In genomic region chr18:63154350-63155152, GRCh38 we compare ENCODE assay signal across 10 cellular contexts.
DNase-seq lines count a peak whose midpoint lies in the region; ATAC-seq and TF ChIP-seq lines count a peak whose summit lies in the region.
"Had no signal": no experiment of that assay in that cellular context is flagged by ENCODE, and none has a peak within 500 bp of the region (broad histone marks: within the 10 kb centered on the region; RNA-seq: fewer than 3 reads in every experiment).

No MANE protein-coding gene starts in this region.

- no peaks in the 10 kb centered on the region for H3K9me3 ChIP-seq in CD4-positive, alpha-beta memory T cell (ENCODE audit: control insufficient read depth in 1 of 2, low read length in 2 of 2)

- H3K27ac Mint-ChIP-seq in CD4-positive, alpha-beta memory T cell: peak overlapping the region; percentile 93 to 100 (median 99)
- H3K27ac Mint-ChIP-seq in activated T-helper 2 cell treated with anti-CD3 and anti-CD28 coated beads, Interferon-gamma antibody, Interleukin-2, Interleukin-4, amounts not matched to agents 10 μg/mL and 5 μg/mL and 100 μg/mL, durations not matched to agents 14 hours and 24 hours and 36 hours: peak overlapping the region; percentile 99
- H3K27ac Mint-ChIP-seq in naive thymus-derived CD8-positive, alpha-beta T cell: peak overlapping the region; percentile 94 to 100 (median 98)

- H3K4me1 Mint-ChIP-seq in CD4-positive, alpha-beta memory T cell: peaks cover 76 to 97% (median 87%) of the 10 kb centered on the region in 4 donors
- peaks cover 86% of the 10 kb centered on the region for H3K4me1 Mint-ChIP-seq in activated T-helper 2 cell treated with anti-CD3 and anti-CD28 coated beads, Interferon-gamma antibody, Interleukin-2, Interleukin-4, amounts not matched to agents 10 μg/mL and 5 μg/mL and 100 μg/mL, durations not matched to agents 14 hours and 24 hours and 36 hours (ENCODE audit: low read depth)
- H3K4me1 Mint-ChIP-seq in naive thymus-derived CD8-positive, alpha-beta T cell: peaks cover 56 to 94% (median 89%) of the 10 kb centered on the region in 4 donors

- H3K27me3 ChIP-seq in CD4-positive, alpha-beta memory T cell (ENCODE audit: insufficient read depth, low read length): no peaks in the 10 kb centered on the region
- H3K27me3 ChIP-seq: SJSA1 had no signal

- peaks cover 0 to 2% (median 0%) of the 10 kb centered on the region in 8 donors for H3K9me3 Mint-ChIP-seq in CD4-positive, alpha-beta memory T cell
- H3K9me3 Mint-ChIP-seq in activated T-helper 2 cell treated with anti-CD3 and anti-CD28 coated beads, Interferon-gamma antibody, Interleukin-2, Interleukin-4, amounts not matched to agents 10 μg/mL and 5 μg/mL and 100 μg/mL, durations not matched to agents 14 hours and 24 hours and 36 hours: no peaks in the 10 kb centered on the region
- H3K9me3 Mint-ChIP-seq in naive thymus-derived CD8-positive, alpha-beta T cell: no peaks in the 10 kb centered on the region

- no peak for DNase-seq in CD4-positive, alpha-beta memory T cell
- no peak for DNase-seq in activated T-helper 2 cell treated with anti-CD3 and anti-CD28 coated beads, Interferon-gamma antibody, Interleukin-2, Interleukin-4, amounts not matched to agents 10 μg/mL and 5 μg/mL and 100 μg/mL, durations not matched to agents 14 hours and 24 hours and 36 hours (ENCODE audit: low spot score)
- DNase-seq in naive thymus-derived CD8-positive, alpha-beta T cell: no peak
- DNase-seq in NCI-H1436 (lab: John Stamatoyannopoulos, UW) (no peak), kidney glomerular epithelial cell (lab: John Stamatoyannopoulos, UW) (no peak)
- DNase-seq: GM23248 had no signal

- H3K36me3 Mint-ChIP-seq in CD4-positive, alpha-beta memory T cell: peaks cover 5 to 32% of the 10 kb centered on the region in 2 donors
- H3K36me3 Mint-ChIP-seq in activated T-helper 2 cell treated with anti-CD3 and anti-CD28 coated beads, Interferon-gamma antibody, Interleukin-2, Interleukin-4, amounts not matched to agents 10 μg/mL and 5 μg/mL and 100 μg/mL, durations not matched to agents 14 hours and 24 hours and 36 hours (ENCODE audit: low read depth): peaks cover 44% of the 10 kb centered on the region
- peaks cover 0 to under 1% (median 0%) of the 10 kb centered on the region in 3 donors for H3K36me3 Mint-ChIP-seq in naive thymus-derived CD8-positive, alpha-beta T cell

- POLR2A ChIA-PET in CD4-positive, alpha-beta memory T cell (lab: Charles Lee; ENCODE audit: partially characterized antibody): interaction anchor here (0.8 to 10.0 kb wide), 31 partner anchors 8 to 211 kb away, joined by 3 to 195 read pairs (median 6); partner anchors contain the start of gene BCL2
- POLR2A ChIA-PET in naive thymus-derived CD8-positive, alpha-beta T cell (lab: Charles Lee): interaction anchor here (0.6 to 7.5 kb wide), 16 partner anchors 13 to 268 kb away, joined by 3 to 58 read pairs (median 3); partner anchors contain the start of genes BCL2 and VPS4B

- CTCF ChIA-PET in CD4-positive, alpha-beta memory T cell (lab: Charles Lee; ENCODE audit: partially characterized antibody): interaction anchor here (0.7 to 10.1 kb wide), 42 partner anchors 9 to 285 kb away, joined by 3 to 148 read pairs (median 5); partner anchors contain the start of genes BCL2 and VPS4B

- peak overlapping the region; percentile 83 to 93 (median 90) for H3K4me3 Mint-ChIP-seq in CD4-positive, alpha-beta memory T cell
- H3K4me3 Mint-ChIP-seq in activated T-helper 2 cell treated with anti-CD3 and anti-CD28 coated beads, Interferon-gamma antibody, Interleukin-2, Interleukin-4, amounts not matched to agents 10 μg/mL and 5 μg/mL and 100 μg/mL, durations not matched to agents 14 hours and 24 hours and 36 hours (ENCODE audit: low read depth): peak overlapping the region; percentile 71
- peak overlapping the region; percentile 75 to 94 (median 86) for H3K4me3 Mint-ChIP-seq in naive thymus-derived CD8-positive, alpha-beta T cell

- intact Hi-C loops in CD4-positive, alpha-beta memory T cell (cut with micrococcal nuclease): loop anchor here (1.0 to 10.0 kb wide), 8 partner anchors 16 to 630 kb away; partner anchors contain the start of genes VPS4B and ZCCHC2
- intact Hi-C loops in activated T-helper 2 cell treated with anti-CD3 and anti-CD28 coated beads, Interferon-gamma antibody, Interleukin-2, Interleukin-4, amounts not matched to agents 10 μg/mL and 5 μg/mL and 100 μg/mL, durations not matched to agents 14 hours and 24 hours and 36 hours (cut with micrococcal nuclease): loop anchor here (1.0 kb wide), 6 partner anchors 16 to 309 kb away; partner anchors contain the start of gene BCL2

- ATAC-seq in naive thymus-derived CD8-positive, alpha-beta T cell: no peak
- ATAC-seq in GM21528 (IDR thresholded peaks at IDR 0.05; ENCODE audit: low FRiP score, unreplicated experiment): no peak
- no peak for ATAC-seq in HG02610 (IDR thresholded peaks at IDR 0.05; ENCODE audit: unreplicated experiment)

- peaks cover 95% of the 10 kb centered on the region for H3K4me1 ChIP-seq in CD4-positive, alpha-beta memory T cell (ENCODE audit: insufficient read depth, low read length)

- H3K4me3 ChIP-seq in CD4-positive, alpha-beta memory T cell (ENCODE audit: low read length in 2 of 2): peak overlapping the region; percentile 17 to 61
- H3K4me3 ChIP-seq: GM23248, SJSA1 had no signal

- no peaks in the 10 kb centered on the region for H3K36me3 ChIP-seq in CD4-positive, alpha-beta memory T cell (ENCODE audit: insufficient read depth, low read length)
- H3K36me3 ChIP-seq: SJSA1 had no signal

- peak overlapping the region; percentile 97 for H3K27ac ChIP-seq in CD4-positive, alpha-beta memory T cell (ENCODE audit: low read depth, low read length)
- H3K27ac ChIP-seq: GM23248, SJSA1 had no signal

- 0 out of 2 replicates have a peak, but pooled peaks have one; percentile 8 for TF ChIP-seq CTCF in GM12874 (IDR thresholded peaks at IDR 0.05; ENCODE audit: insufficient read depth, low read depth, low read length)

- H3K27me3 Mint-ChIP-seq in CD4-positive, alpha-beta memory T cell: no peaks in the 10 kb centered on the region
- no peaks in the 10 kb centered on the region for H3K27me3 Mint-ChIP-seq in activated T-helper 2 cell treated with anti-CD3 and anti-CD28 coated beads, Interferon-gamma antibody, Interleukin-2, Interleukin-4, amounts not matched to agents 10 μg/mL and 5 μg/mL and 100 μg/mL, durations not matched to agents 14 hours and 24 hours and 36 hours (ENCODE audit: low read depth)
- H3K27me3 Mint-ChIP-seq in naive thymus-derived CD8-positive, alpha-beta T cell: no peaks in the 10 kb centered on the region
